In genomic region chr14:94048676-94049624, GRCh38 we compare ENCODE assay signal across 16 cellular contexts. TPM values are rescaled to one million over a fixed set of nuclear protein-coding genes. Genes with fewer than 3 reads are reported as not detected.
DNase-seq lines count a peak whose midpoint lies in the region; ATAC-seq and TF ChIP-seq lines count a peak whose summit lies in the region.
"Had no signal": no experiment of that assay in that cellular context is flagged by ENCODE, and none has a peak within 500 bp of the region (broad histone marks: within the 10 kb centered on the region; RNA-seq: fewer than 3 reads in every experiment).

No MANE protein-coding gene starts in this region.

- TF ChIP-seq CTCF in natural killer cell (IDR thresholded peaks at IDR 0.05): no peak
- no peak for TF ChIP-seq CTCF in GM10266 (IDR thresholded peaks at IDR 0.05; ENCODE audit: control insufficient read depth, insufficient read depth, low read depth, missing control alignments)

- no peak overlapping the region for H3K4me3 Mint-ChIP-seq in activated CD8-positive, alpha-beta memory T cell treated with anti-CD3 and anti-CD28 coated beads, Interleukin-2, amount 10 ng/mL, durations not matched to agents 7 days and 5 days
- no peak overlapping the region for H3K4me3 Mint-ChIP-seq in natural killer cell
- H3K4me3 Mint-ChIP-seq: activated B cell treated with CpG ODN at 0.5 μM for 24 hours; central memory CD8-positive, alpha-beta T cell; immature natural killer cell; naive B cell had no signal

- H3K27me3 Mint-ChIP-seq in activated CD8-positive, alpha-beta memory T cell treated with anti-CD3 and anti-CD28 coated beads, Interleukin-2, amount 10 ng/mL, durations not matched to agents 7 days and 5 days: no peaks in the 10 kb centered on the region
- H3K27me3 Mint-ChIP-seq in natural killer cell (ENCODE audit: low read depth in 2 of 2): no peaks in the 10 kb centered on the region
- H3K27me3 Mint-ChIP-seq: activated B cell treated with CpG ODN at 0.5 μM for 24 hours; central memory CD8-positive, alpha-beta T cell; naive B cell had no signal

- no peak overlapping the region for H3K27ac Mint-ChIP-seq in activated CD8-positive, alpha-beta memory T cell treated with anti-CD3 and anti-CD28 coated beads, Interleukin-2, amount 10 ng/mL, durations not matched to agents 7 days and 5 days
- H3K27ac Mint-ChIP-seq in natural killer cell: peak overlapping the region in 1 of 2 donors; percentile 51
- H3K27ac Mint-ChIP-seq: activated B cell treated with CpG ODN at 0.5 μM for 24 hours had no signal

- CTCF ChIA-PET in activated CD8-positive, alpha-beta memory T cell treated with anti-CD3 and anti-CD28 coated beads, Interleukin-2, amount 10 ng/mL, durations not matched to agents 7 days and 5 days (lab: Charles Lee): interaction anchor here (1.1 to 3.5 kb wide), 9 partner anchors 8 to 88 kb away, joined by 3 to 14 read pairs (median 6); partner anchors contain the start of genes DDX24 and IFI27L1

- peaks cover 17% of the 10 kb centered on the region for H3K4me1 Mint-ChIP-seq in activated CD8-positive, alpha-beta memory T cell treated with anti-CD3 and anti-CD28 coated beads, Interleukin-2, amount 10 ng/mL, durations not matched to agents 7 days and 5 days
- peaks cover under 1 to 8% of the 10 kb centered on the region in 2 donors for H3K4me1 Mint-ChIP-seq in natural killer cell
- H3K4me1 Mint-ChIP-seq: activated B cell treated with CpG ODN at 0.5 μM for 24 hours had no signal

- peaks cover 30% of the 10 kb centered on the region for H3K36me3 Mint-ChIP-seq in activated CD8-positive, alpha-beta memory T cell treated with anti-CD3 and anti-CD28 coated beads, Interleukin-2, amount 10 ng/mL, durations not matched to agents 7 days and 5 days
- H3K36me3 Mint-ChIP-seq in natural killer cell: peaks cover 43% of the 10 kb centered on the region

- intact Hi-C loops in natural killer cell (cut with micrococcal nuclease): no loop called here

- peak; percentile 82 for DNase-seq in DMS79 (lab: John Stamatoyannopoulos, UW)
- DNase-seq in NCI-H1417 (lab: John Stamatoyannopoulos, UW): peak in 2 of 3 experiments; percentile 86 to 98
- DNase-seq in activated CD8-positive, alpha-beta memory T cell treated with anti-CD3 and anti-CD28 coated beads, Interleukin-2, amount 10 ng/mL, durations not matched to agents 7 days and 5 days: peak; percentile 15
- peak; percentile 11 for DNase-seq in natural killer cell
- DNase-seq in GM10266 (ENCODE audit: extremely low spot score): no peak
- DNase-seq: activated B cell treated with CpG ODN at 0.5 μM for 24 hours, immature natural killer cell, IMR-90, naive B cell, NCI-H2171 treated with DMSO at 0.1 percent for 48 hours, SHP77 had no signal

- no peak for ATAC-seq in activated CD8-positive, alpha-beta memory T cell treated with anti-CD3 and anti-CD28 coated beads, Interleukin-2, amount 10 ng/mL, durations not matched to agents 7 days and 5 days
- ATAC-seq in natural killer cell (no peak), GM19463 (IDR thresholded peaks at IDR 0.05; ENCODE audit: unreplicated experiment) (no peak), GM18858 (IDR thresholded peaks at IDR 0.05; ENCODE audit: unreplicated experiment) (no peak), HG02981 (IDR thresholded peaks at IDR 0.05; ENCODE audit: unreplicated experiment) (no peak)
- ATAC-seq: right lobe of liver had no signal

- H3K9me3 Mint-ChIP-seq in activated CD8-positive, alpha-beta memory T cell treated with anti-CD3 and anti-CD28 coated beads, Interleukin-2, amount 10 ng/mL, durations not matched to agents 7 days and 5 days (ENCODE audit: low read depth): no peaks in the 10 kb centered on the region
- no peaks in the 10 kb centered on the region for H3K9me3 Mint-ChIP-seq in natural killer cell
- H3K9me3 Mint-ChIP-seq: activated B cell treated with CpG ODN at 0.5 μM for 24 hours; central memory CD8-positive, alpha-beta T cell; immature natural killer cell; naive B cell had no signal

RNA-seq across cellular contexts. Expression of gene OTUB2, which starts 22.8 kb away (rescaled TPM):
- 1 to 10 TPM; 3.4 to 4.2 TPM for total RNA-seq in activated CD8-positive, alpha-beta memory T cell treated with anti-CD3 and anti-CD28 coated beads, Interleukin-2, amount 10 ng/mL, durations not matched to agents 7 days and 5 days
- total RNA-seq in natural killer cell: under 1 TPM in 2 of 3 donors, not detected in 1; 0.09 to 0.13 TPM
- total RNA-seq: activated B cell treated with CpG ODN at 0.5 μM for 24 hours had no signal

RNA-seq across cellular contexts. Expression of gene DDX24, which starts 32.1 kb away (rescaled TPM):
- total RNA-seq in activated CD8-positive, alpha-beta memory T cell treated with anti-CD3 and anti-CD28 coated beads, Interleukin-2, amount 10 ng/mL, durations not matched to agents 7 days and 5 days: 100 to 1,000 TPM; 211 to 244 TPM
- 100 to 1,000 TPM; 250 to 357 (median 296) TPM for total RNA-seq in natural killer cell

RNA-seq across cellular contexts. Expression of gene IFI27L1, which starts 32.2 kb away (rescaled TPM):
- 10 to 100 TPM; 42.8 to 55.4 TPM for total RNA-seq in activated CD8-positive, alpha-beta memory T cell treated with anti-CD3 and anti-CD28 coated beads, Interleukin-2, amount 10 ng/mL, durations not matched to agents 7 days and 5 days
- total RNA-seq in natural killer cell: 10 to 100 TPM; 10.1 to 15.1 (median 12.1) TPM

RNA-seq across cellular contexts. Expression of gene CCDC197, which starts 51.8 kb away (rescaled TPM):
- total RNA-seq in activated CD8-positive, alpha-beta memory T cell treated with anti-CD3 and anti-CD28 coated beads, Interleukin-2, amount 10 ng/mL, durations not matched to agents 7 days and 5 days: under 1 TPM in 1 of 2 experiments, not detected in 1; 0.14 TPM
- not detected for total RNA-seq in natural killer cell
- total RNA-seq: activated B cell treated with CpG ODN at 0.5 μM for 24 hours, IMR-90, right lobe of liver had no signal
